3 cellular contexts compared by ENCODE assay signal in genomic region chr6:161168281-161168891, GRCh38.
A peak's percentile ranks its signal among the peaks of the same experiment; 100 is the strongest.
TF ChIP-seq lines count a peak whose summit lies in the region.

No MANE protein-coding gene starts in this region.

TF ChIP-seq in liver, 16 proteins besides CTCF, POLR2A, EP300 and RAD21:
- TF ChIP-seq, protein P1, sequence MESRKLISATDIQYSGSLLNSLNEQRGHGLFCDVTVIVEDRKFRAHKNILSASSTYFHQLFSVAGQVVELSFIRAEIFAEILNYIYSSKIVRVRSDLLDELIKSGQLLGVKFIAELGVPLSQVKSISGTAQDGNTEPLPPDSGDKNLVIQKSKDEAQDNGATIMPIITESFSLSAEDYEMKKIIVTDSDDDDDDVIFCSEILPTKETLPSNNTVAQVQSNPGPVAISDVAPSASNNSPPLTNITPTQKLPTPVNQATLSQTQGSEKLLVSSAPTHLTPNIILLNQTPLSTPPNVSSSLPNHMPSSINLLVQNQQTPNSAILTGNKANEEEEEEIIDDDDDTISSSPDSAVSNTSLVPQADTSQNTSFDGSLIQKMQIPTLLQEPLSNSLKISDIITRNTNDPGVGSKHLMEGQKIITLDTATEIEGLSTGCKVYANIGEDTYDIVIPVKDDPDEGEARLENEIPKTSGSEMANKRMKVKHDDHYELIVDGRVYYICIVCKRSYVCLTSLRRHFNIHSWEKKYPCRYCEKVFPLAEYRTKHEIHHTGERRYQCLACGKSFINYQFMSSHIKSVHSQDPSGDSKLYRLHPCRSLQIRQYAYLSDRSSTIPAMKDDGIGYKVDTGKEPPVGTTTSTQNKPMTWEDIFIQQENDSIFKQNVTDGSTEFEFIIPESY (IDR thresholded peaks at IDR 0.05), result peak; percentile 38
- TF ChIP-seq, protein P2, sequence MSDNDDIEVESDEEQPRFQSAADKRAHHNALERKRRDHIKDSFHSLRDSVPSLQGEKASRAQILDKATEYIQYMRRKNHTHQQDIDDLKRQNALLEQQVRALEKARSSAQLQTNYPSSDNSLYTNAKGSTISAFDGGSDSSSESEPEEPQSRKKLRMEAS (IDR thresholded peaks at IDR 0.05), result peak; percentile 64
- TF ChIP-seq RXRA (IDR thresholded peaks at IDR 0.05) (peak; percentile 10 to 61), JUND (IDR thresholded peaks at IDR 0.05) (peak in 1 of 2 donors; percentile 40), NR2F2 (IDR thresholded peaks at IDR 0.05) (no peak), HNF4A (conservative IDR thresholded peaks at IDR 0.05) (peak; percentile 13 to 63)

TF ChIP-seq in HepG2, 621 proteins besides CTCF, POLR2A, EP300 and RAD21 (continued from another document):
- TF ChIP-seq SIN3A (IDR thresholded peaks at IDR 0.05; ENCODE audit: borderline replicate concordance, low read depth, low read length), result no peak

TF ChIP-seq in SK-N-SH, 30 proteins besides CTCF, POLR2A, EP300 and RAD21:
- TF ChIP-seq, protein P1 (IDR thresholded peaks at IDR 0.05; ENCODE audit: borderline replicate concordance, low read depth), result peak; percentile 93
- TF ChIP-seq ELF1 (IDR thresholded peaks at IDR 0.05) (no peak), GABPA (IDR thresholded peaks at IDR 0.05; ENCODE audit: low read depth) (no peak), YY1 (IDR thresholded peaks at IDR 0.05; ENCODE audit: low read depth) (no peak), GATA2 (CRISPR knock-in tag; IDR thresholded peaks at IDR 0.05) (peak; percentile 81), FOSL2 (IDR thresholded peaks at IDR 0.05; ENCODE audit: borderline replicate concordance, low read depth) (peak; percentile 73; the same call in 1 of the 2 replicates), MXI1 (IDR thresholded peaks at IDR 0.05; ENCODE audit: low read depth, low read length) (peak; percentile 77), FOXM1 (IDR thresholded peaks at IDR 0.05; ENCODE audit: low read depth) (no peak), IRF3 (IDR thresholded peaks at IDR 0.05; ENCODE audit: low read depth, low read length) (no peak), PBX3 (IDR thresholded peaks at IDR 0.05) (peak; percentile 89), RXRA (IDR thresholded peaks at IDR 0.05; ENCODE audit: borderline replicate concordance, low read depth) (peak; percentile 42; the same call in 1 of the 2 replicates), NRF1 (IDR thresholded peaks at IDR 0.05; ENCODE audit: low read depth, low read length) (no peak), EZH2phosphoT487 (IDR thresholded peaks at IDR 0.05; ENCODE audit: borderline replicate concordance, low read depth) (no peak), JUND (IDR thresholded peaks at IDR 0.05) (peak; percentile 78), SIN3A (IDR thresholded peaks at IDR 0.05; ENCODE audit: borderline replicate concordance, low read depth, low read length) (peak; percentile 33; the same call in 1 of the 2 replicates), CHD2 (IDR thresholded peaks at IDR 0.05; ENCODE audit: low read length, partially characterized antibody) (peak; percentile 91), RFX5 (IDR thresholded peaks at IDR 0.05; ENCODE audit: low read length) (no peak), MEF2A (IDR thresholded peaks at IDR 0.05; ENCODE audit: borderline replicate concordance, low read depth) (no peak), FOXJ3 (CRISPR knock-in tag; IDR thresholded peaks at IDR 0.05) (no peak), TAF1 (IDR thresholded peaks at IDR 0.05; ENCODE audit: borderline replicate concordance, low read depth, low read length) (no peak), USF2 (IDR thresholded peaks at IDR 0.05; ENCODE audit: borderline replicate concordance, low read depth, low read length) (no peak), NFIC (IDR thresholded peaks at IDR 0.05; ENCODE audit: borderline replicate concordance) (peak; percentile 97), RCOR1 (IDR thresholded peaks at IDR 0.05; ENCODE audit: low read length) (0 out of 2 replicates have a peak, but pooled peaks have one; percentile 27), TEAD4 (IDR thresholded peaks at IDR 0.05; ENCODE audit: borderline replicate concordance, insufficient read depth) (0 out of 2 replicates have a peak, but pooled peaks have one; percentile 29), SMC3 (IDR thresholded peaks at IDR 0.05; ENCODE audit: low read depth, low read length) (no peak), USF1 (IDR thresholded peaks at IDR 0.05; ENCODE audit: borderline replicate concordance, low read depth) (peak; percentile 44; the same call in 1 of the 2 replicates), POLR2AphosphoS5 (IDR thresholded peaks at IDR 0.05; ENCODE audit: low read depth, low read length) (peak; percentile 39; the same call in 1 of the 2 replicates), TCF12 (IDR thresholded peaks at IDR 0.05) (peak; percentile 87)
- TF ChIP-seq, protein P3, sequence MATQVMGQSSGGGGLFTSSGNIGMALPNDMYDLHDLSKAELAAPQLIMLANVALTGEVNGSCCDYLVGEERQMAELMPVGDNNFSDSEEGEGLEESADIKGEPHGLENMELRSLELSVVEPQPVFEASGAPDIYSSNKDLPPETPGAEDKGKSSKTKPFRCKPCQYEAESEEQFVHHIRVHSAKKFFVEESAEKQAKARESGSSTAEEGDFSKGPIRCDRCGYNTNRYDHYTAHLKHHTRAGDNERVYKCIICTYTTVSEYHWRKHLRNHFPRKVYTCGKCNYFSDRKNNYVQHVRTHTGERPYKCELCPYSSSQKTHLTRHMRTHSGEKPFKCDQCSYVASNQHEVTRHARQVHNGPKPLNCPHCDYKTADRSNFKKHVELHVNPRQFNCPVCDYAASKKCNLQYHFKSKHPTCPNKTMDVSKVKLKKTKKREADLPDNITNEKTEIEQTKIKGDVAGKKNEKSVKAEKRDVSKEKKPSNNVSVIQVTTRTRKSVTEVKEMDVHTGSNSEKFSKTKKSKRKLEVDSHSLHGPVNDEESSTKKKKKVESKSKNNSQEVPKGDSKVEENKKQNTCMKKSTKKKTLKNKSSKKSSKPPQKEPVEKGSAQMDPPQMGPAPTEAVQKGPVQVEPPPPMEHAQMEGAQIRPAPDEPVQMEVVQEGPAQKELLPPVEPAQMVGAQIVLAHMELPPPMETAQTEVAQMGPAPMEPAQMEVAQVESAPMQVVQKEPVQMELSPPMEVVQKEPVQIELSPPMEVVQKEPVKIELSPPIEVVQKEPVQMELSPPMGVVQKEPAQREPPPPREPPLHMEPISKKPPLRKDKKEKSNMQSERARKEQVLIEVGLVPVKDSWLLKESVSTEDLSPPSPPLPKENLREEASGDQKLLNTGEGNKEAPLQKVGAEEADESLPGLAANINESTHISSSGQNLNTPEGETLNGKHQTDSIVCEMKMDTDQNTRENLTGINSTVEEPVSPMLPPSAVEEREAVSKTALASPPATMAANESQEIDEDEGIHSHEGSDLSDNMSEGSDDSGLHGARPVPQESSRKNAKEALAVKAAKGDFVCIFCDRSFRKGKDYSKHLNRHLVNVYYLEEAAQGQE (IDR thresholded peaks at IDR 0.05; ENCODE audit: low read depth, low read length), result no peak
- TF ChIP-seq, protein P2 (IDR thresholded peaks at IDR 0.05; ENCODE audit: low read depth), result peak; percentile 100
